In genomic region chr20:26279224-26279623, GRCh38 we compare ENCODE assay signal across 20 cellular contexts.
"Had no signal": no experiment of that assay in that cellular context is flagged by ENCODE, and none has a peak within 500 bp of the region (broad histone marks: within the 10 kb centered on the region; RNA-seq: fewer than 3 reads in every experiment).

No MANE protein-coding gene starts in this region.

- ATAC-seq: gastroesophageal sphincter; heart left ventricle; left ventricle myocardium superior; natural killer cell treated with Interleukin-12 subunit alpha and Interleukin-12 subunit beta and Interleukin-15 and Interleukin-18, amount 100 ng/mL, for 72 hours; stimulated activated naive CD8-positive, alpha-beta T cell treated with anti-CD3 and anti-CD28 coated beads, Interleukin-15, amount 100 ng/mL, for 72 hours; T-helper 17 cell had no signal

- DNase-seq: activated B cell treated with CpG ODN at 0.5 μM for 24 hours; activated gamma-delta T cell treated with Interleukin-2 at 50 U/mL for 16 hours; amygdala; cerebellar nuclear complex; endodermal cell; esophagus squamous epithelium; heart left ventricle; left ventricle myocardium superior; mammary epithelial cell; ovary; stimulated activated CD4-positive, alpha-beta T cell treated with anti-CD3 and anti-CD28 coated beads, Interleukin-4, amount 100 ng/mL, for 4 hours; stimulated activated naive CD8-positive, alpha-beta T cell treated with anti-CD3 and anti-CD28 coated beads, Interleukin-15, amount 100 ng/mL, for 72 hours; T-helper 17 cell; tibial artery had no signal

- H3K27ac ChIP-seq: coronary artery, esophagus squamous epithelium, gastroesophageal sphincter, heart left ventricle, ovary, prostate gland, SJSA1, tibial artery had no signal

- H3K27me3 Mint-ChIP-seq: activated B cell treated with CpG ODN at 0.5 μM for 24 hours, T-helper 17 cell had no signal

- H3K4me1 ChIP-seq: esophagus squamous epithelium, gastroesophageal sphincter, heart left ventricle, prostate gland, SJSA1, tibial artery had no signal

- H3K27me3 ChIP-seq: esophagus squamous epithelium, gastroesophageal sphincter, heart left ventricle, ovary, SJSA1, tibial artery had no signal

- H3K4me3 ChIP-seq: coronary artery, esophagus squamous epithelium, gastroesophageal sphincter, heart left ventricle, ovary, prostate gland, SJSA1, tibial artery had no signal

- H3K27ac Mint-ChIP-seq: activated B cell treated with CpG ODN at 0.5 μM for 24 hours; endodermal cell; mesothelial cell of epicardium; natural killer cell treated with Interleukin-12 subunit alpha and Interleukin-12 subunit beta and Interleukin-15 and Interleukin-18, amount 100 ng/mL, for 72 hours; T-helper 17 cell had no signal

- H3K9me3 Mint-ChIP-seq: endodermal cell had no signal

- H3K36me3 ChIP-seq: esophagus squamous epithelium, gastroesophageal sphincter, heart left ventricle, ovary, prostate gland, SJSA1, tibial artery had no signal

- H3K4me3 Mint-ChIP-seq: activated B cell treated with CpG ODN at 0.5 μM for 24 hours; endodermal cell; mesothelial cell of epicardium; natural killer cell treated with Interleukin-12 subunit alpha and Interleukin-12 subunit beta and Interleukin-15 and Interleukin-18, amount 100 ng/mL, for 72 hours; T-helper 17 cell had no signal

- H3K9me3 ChIP-seq: esophagus squamous epithelium, gastroesophageal sphincter, heart left ventricle, ovary, prostate gland, SJSA1, tibial artery had no signal

- H3K36me3 Mint-ChIP-seq: mesothelial cell of epicardium; natural killer cell treated with Interleukin-12 subunit alpha and Interleukin-12 subunit beta and Interleukin-15 and Interleukin-18, amount 100 ng/mL, for 72 hours had no signal

- H3K4me1 Mint-ChIP-seq: activated B cell treated with CpG ODN at 0.5 μM for 24 hours, endodermal cell, mesothelial cell of epicardium had no signal
